In genomic region chr1:1775364-1776226, GRCh38 we compare ENCODE assay signal across 7 cellular contexts. TPM values are rescaled to one million over a fixed set of nuclear protein-coding genes. Genes with fewer than 3 reads are reported as not detected.
DNase-seq lines count a peak whose midpoint lies in the region; FAIRE-seq and TF ChIP-seq lines count a peak whose summit lies in the region.

No MANE protein-coding gene starts in this region.

- no peak overlapping the region for H3K9ac ChIP-seq in astrocyte (ENCODE audit: low read length)
- H3K9ac ChIP-seq in trophoblast cell (ENCODE audit: low read length), result no peak overlapping the region

- peaks cover 13% of the 10 kb centered on the region for H3K79me1 ChIP-seq in trophoblast cell (ENCODE audit: low read length)

- H3K36me3 ChIP-seq in astrocyte (ENCODE audit: insufficient read depth, low read length) (peaks cover 8% of the 10 kb centered on the region), trophoblast cell (ENCODE audit: control insufficient read depth in 1 of 2, insufficient read depth in 2 of 2, low read length in 2 of 2) (peaks cover 10 to 11% of the 10 kb centered on the region in 2 experiments)

- H3K36me3 Mint-ChIP-seq in astrocyte (ENCODE audit: low read depth, unreplicated experiment), result peaks cover 12% of the 10 kb centered on the region

- H3K27ac ChIP-seq in astrocyte (ENCODE audit: low read depth, low read length), result no peak overlapping the region
- no peak overlapping the region for H3K27ac ChIP-seq in trophoblast cell (ENCODE audit: low read depth, low read length)

- H3K9me3 ChIP-seq in astrocyte (ENCODE audit: insufficient read depth, low read depth, low read length) (no peaks in the 10 kb centered on the region), trophoblast cell (ENCODE audit: insufficient read depth, low read depth, low read length) (peaks cover 2% of the 10 kb centered on the region)

- no peak overlapping the region for H4K12ac ChIP-seq in trophoblast cell (ENCODE audit: low read depth, low read length)

- H3K9me3 Mint-ChIP-seq in astrocyte (ENCODE audit: unreplicated experiment), result no peaks in the 10 kb centered on the region

- H4K91ac ChIP-seq in trophoblast cell (ENCODE audit: low read depth, low read length), result no peak overlapping the region

- DNase-seq in GM12864 (ENCODE audit: low read depth), result no peak
- DNase-seq in NAMALWA (ENCODE audit: low spot score), result peak; percentile 86
- no peak for DNase-seq in astrocyte (ENCODE audit: low read depth)
- no peak for DNase-seq in trophoblast cell
- no peak for DNase-seq in GM19240 (ENCODE audit: insufficient read length, low spot score)
- no peak for DNase-seq in hippocampal formation (lab: John Stamatoyannopoulos, UW)
- DNase-seq in activated gamma-delta T cell treated with Interleukin-2 at 50 U/mL for 16 hours, result no peak

- no peaks in the 10 kb centered on the region for H3K27me3 ChIP-seq in astrocyte (ENCODE audit: insufficient read depth, low read length)
- H3K27me3 ChIP-seq in trophoblast cell (ENCODE audit: insufficient read depth, low read length), result no peaks in the 10 kb centered on the region

- no peak overlapping the region for H2BK12ac ChIP-seq in trophoblast cell (ENCODE audit: low read length)

- peaks cover 51% of the 10 kb centered on the region for H4K20me1 ChIP-seq in astrocyte (ENCODE audit: insufficient read depth, low read length)

- WGBS in trophoblast cell (ENCODE audit: extremely low coverage, insufficient coverage, insufficient read length), result no CpG with 5 or more reads among the region's 11 CpGs

- TF ChIP-seq CTCF in GM12864 (IDR thresholded peaks at IDR 0.05; ENCODE audit: low read depth, low read length, missing control alignments), result no peak
- no peak for TF ChIP-seq CTCF in astrocyte (IDR thresholded peaks at IDR 0.05; ENCODE audit: insufficient read depth, low read depth, low read length)

- H2AK5ac ChIP-seq in trophoblast cell (ENCODE audit: low read length), result no peak overlapping the region

- no peak overlapping the region for H4K8ac ChIP-seq in trophoblast cell (ENCODE audit: low read depth, low read length)

- H3K27me3 Mint-ChIP-seq in astrocyte (ENCODE audit: low read depth, unreplicated experiment), result no peaks in the 10 kb centered on the region

- H3K79me2 ChIP-seq in astrocyte (ENCODE audit: insufficient read depth, low read length) (peaks cover 73% of the 10 kb centered on the region), trophoblast cell (ENCODE audit: control insufficient read depth, insufficient read depth, low read length, poor library complexity) (peaks cover 18% of the 10 kb centered on the region)

- peaks cover 27% of the 10 kb centered on the region for H3K4me1 Mint-ChIP-seq in astrocyte (ENCODE audit: low read depth, unreplicated experiment)

- no peak overlapping the region for H2AFZ ChIP-seq in astrocyte (ENCODE audit: low read depth, low read length)
- H2AFZ ChIP-seq in trophoblast cell (ENCODE audit: insufficient read depth, low read length, poor library complexity), result no peak overlapping the region

- no peak overlapping the region for H3K18ac ChIP-seq in trophoblast cell (ENCODE audit: low read length)

- H3K27ac Mint-ChIP-seq in astrocyte (ENCODE audit: unreplicated experiment), result peak overlapping the region; percentile 31

- no peak overlapping the region for H2BK120ac ChIP-seq in trophoblast cell (ENCODE audit: insufficient read depth, low read length, poor library complexity)

- H3K4me1 ChIP-seq in astrocyte (ENCODE audit: insufficient read depth, low read length) (peaks cover 28% of the 10 kb centered on the region), trophoblast cell (ENCODE audit: control insufficient read depth in 1 of 2, insufficient read depth in 2 of 2, low read length in 2 of 2) (peaks cover 9 to 20% of the 10 kb centered on the region in 2 experiments)

- H3K4me3 Mint-ChIP-seq in astrocyte (ENCODE audit: unreplicated experiment), result peak overlapping the region; percentile 73

- FAIRE-seq in astrocyte (lab: Jason Lieb, UNC), result no peak

- H2BK5ac ChIP-seq in trophoblast cell (ENCODE audit: low read depth, low read length, poor library complexity), result no peak overlapping the region

- no peak overlapping the region for H3K23ac ChIP-seq in trophoblast cell (ENCODE audit: low read length)

- H3K4me3 ChIP-seq in GM12864 (ENCODE audit: low read depth, low read length), result peak overlapping the region; percentile 43
- H3K4me3 ChIP-seq in astrocyte (ENCODE audit: insufficient read depth, low read depth, low read length), result no peak overlapping the region
- H3K4me3 ChIP-seq in trophoblast cell (ENCODE audit: low read depth, low read length), result no peak overlapping the region

- no peak overlapping the region for H3K14ac ChIP-seq in trophoblast cell (ENCODE audit: low read length)

- H3K4me2 ChIP-seq in astrocyte (ENCODE audit: low read length) (peak overlapping the region; percentile 17), trophoblast cell (ENCODE audit: low read length) (no peak overlapping the region)

- peak overlapping the region; percentile 51 for H3K4ac ChIP-seq in trophoblast cell (ENCODE audit: low read depth, low read length)

RNA-seq across cellular contexts. Expression of gene NADK, which starts 2.7 kb away (rescaled TPM):
- total RNA-seq in astrocyte, result 83.7 and 87.6 TPM in 2 replicates
- 38.9 and 41.2 TPM in 2 replicates for polyA plus RNA-seq in trophoblast cell (2013)

RNA-seq across cellular contexts. Expression of gene CDK11A, which starts 51.4 kb away (rescaled TPM):
- 30.3 and 35.3 TPM in 2 replicates for total RNA-seq in astrocyte
- 32.6 and 35.0 TPM in 2 replicates for polyA plus RNA-seq in trophoblast cell (2013)
